In genomic region chr12:52280319-52280795, GRCh38 we compare ENCODE assay signal across 9 cellular contexts. TPM values are rescaled to one million over a fixed set of nuclear protein-coding genes. Genes with fewer than 3 reads are reported as not detected.
DNase-seq lines count a peak whose midpoint lies in the region; ATAC-seq, FAIRE-seq and TF ChIP-seq lines count a peak whose summit lies in the region.
"Had no signal": no experiment of that assay in that cellular context is flagged by ENCODE, and none has a peak within 500 bp of the region (broad histone marks: within the 10 kb centered on the region; RNA-seq: fewer than 3 reads in every experiment).

No MANE protein-coding gene starts in this region.

- no peak overlapping the region for H3K4me2 ChIP-seq in neural progenitor cell

- peak; percentile 40 for FAIRE-seq in RCC 7860 (lab: Jason Lieb, UNC)

- H3K4me3 Mint-ChIP-seq in CD8-positive, alpha-beta memory T cell: no peak overlapping the region
- H3K4me3 Mint-ChIP-seq in neural progenitor cell: no peak overlapping the region

- no peak overlapping the region for H3K4me3 ChIP-seq in CD8-positive, alpha-beta memory T cell (ENCODE audit: low read length)
- no peak overlapping the region for H3K4me3 ChIP-seq in neural progenitor cell

- H3K4me1 ChIP-seq in CD8-positive, alpha-beta memory T cell (ENCODE audit: insufficient read depth, low read length): peaks cover 6% of the 10 kb centered on the region
- peaks cover 8% of the 10 kb centered on the region for H3K4me1 ChIP-seq in neural progenitor cell

- no peak overlapping the region for H3K27ac ChIP-seq in CD8-positive, alpha-beta memory T cell (ENCODE audit: low read depth, low read length)
- H3K27ac ChIP-seq in neural progenitor cell: no peak overlapping the region

- no peaks in the 10 kb centered on the region for H3K27me3 ChIP-seq in CD8-positive, alpha-beta memory T cell (ENCODE audit: insufficient read depth, low read length, poor library complexity, severe bottlenecking)
- H3K27me3 ChIP-seq in neural progenitor cell: peaks cover 19% of the 10 kb centered on the region

- POLR2A ChIA-PET in CD8-positive, alpha-beta memory T cell (lab: Charles Lee): no interaction called here

- TF ChIP-seq CTCF in neural progenitor cell (IDR thresholded peaks at IDR 0.05): no peak

- no peaks in the 10 kb centered on the region for H3K36me3 Mint-ChIP-seq in CD8-positive, alpha-beta memory T cell
- H3K36me3 Mint-ChIP-seq in neural progenitor cell: no peaks in the 10 kb centered on the region

- DNase-seq in GM04504 (ENCODE audit: low read depth) (peak; percentile 88), RCC 7860 (ENCODE audit: low spot score) (peak; percentile 91), fibroblast of peridontal ligament (ENCODE audit: extremely low read depth) (peak; percentile 98), sciatic nerve (ENCODE audit: low spot score) (peak; percentile 72), activated gamma-delta T cell treated with Interleukin-2 at 50 U/mL for 16 hours (no peak), T-helper 2 cell (no peak), neural progenitor cell (ENCODE audit: low spot score) (no peak)
- DNase-seq in CD8-positive, alpha-beta memory T cell: no peak

- CTCF ChIA-PET in CD8-positive, alpha-beta memory T cell (lab: Charles Lee): interaction anchor here (1.5 to 3.2 kb wide), 3 partner anchors 8 to 13 kb away, joined by 4 to 20 read pairs (median 17); no protein-coding TSS in a partner anchor

- no peaks in the 10 kb centered on the region for H3K79me2 ChIP-seq in neural progenitor cell (ENCODE audit: low read depth)

- no peak overlapping the region for H3K9ac ChIP-seq in neural progenitor cell

- H4K20me1 ChIP-seq in neural progenitor cell (ENCODE audit: low read depth): no peaks in the 10 kb centered on the region

- H3K9me3 Mint-ChIP-seq in CD8-positive, alpha-beta memory T cell: no peaks in the 10 kb centered on the region
- H3K9me3 Mint-ChIP-seq in neural progenitor cell: no peaks in the 10 kb centered on the region

- H3K9me3 ChIP-seq in CD8-positive, alpha-beta memory T cell (ENCODE audit: low read length): no peaks in the 10 kb centered on the region
- H3K9me3 ChIP-seq in neural progenitor cell (ENCODE audit: low read depth): no peaks in the 10 kb centered on the region

- intact Hi-C loops in sciatic nerve (cut with DNase I): no loop called here

- peak; percentile 87 for ATAC-seq in sciatic nerve

- H2AFZ ChIP-seq in neural progenitor cell (replicated peaks): no peak overlapping the region

- no peak overlapping the region for H3K27ac Mint-ChIP-seq in CD8-positive, alpha-beta memory T cell
- H3K27ac Mint-ChIP-seq in neural progenitor cell: no peak overlapping the region

- no peaks in the 10 kb centered on the region for H3K36me3 ChIP-seq in CD8-positive, alpha-beta memory T cell (ENCODE audit: insufficient read depth, low read length)
- no peaks in the 10 kb centered on the region for H3K36me3 ChIP-seq in neural progenitor cell

- peaks cover 16 to 52% of the 10 kb centered on the region in 2 donors for H3K27me3 Mint-ChIP-seq in CD8-positive, alpha-beta memory T cell
- peaks cover 7% of the 10 kb centered on the region for H3K27me3 Mint-ChIP-seq in neural progenitor cell (ENCODE audit: insufficient read depth, low read depth)

- peaks cover 6 to 11% (median 10%) of the 10 kb centered on the region in 3 donors for H3K4me1 Mint-ChIP-seq in CD8-positive, alpha-beta memory T cell
- H3K4me1 Mint-ChIP-seq in neural progenitor cell: peaks cover 23% of the 10 kb centered on the region

- H3F3A ChIP-seq in neural progenitor cell (ENCODE audit: low read depth): no peaks in the 10 kb centered on the region

RNA-seq across cellular contexts. Expression of gene KRT86, which starts 5.9 kb away (rescaled TPM):
- total RNA-seq in sciatic nerve: 0.45 TPM
- total RNA-seq in CD8-positive, alpha-beta memory T cell: under 1 TPM in 1 of 2 experiments, not detected in 1; 0.31 TPM
- polyA plus RNA-seq in CD8-positive, alpha-beta memory T cell: not detected
- not detected in 2 replicates for total RNA-seq in neural progenitor cell (ENCODE audit: low replicate concordance)

RNA-seq across cellular contexts. Expression of gene KRT81, which starts 11.0 kb away (rescaled TPM):
- total RNA-seq in sciatic nerve (not detected), neural progenitor cell (ENCODE audit: low replicate concordance) (0.09 TPM in 1 of 2 replicates, not detected in the other)
- not detected for total RNA-seq in CD8-positive, alpha-beta memory T cell
- polyA plus RNA-seq in CD8-positive, alpha-beta memory T cell: not detected
- total RNA-seq: T-helper 1 cell treated with Interleukin-12 subunit alpha and Interleukin-12 subunit beta and Interleukin-4 antibody, amounts not matched to agents 30 ng/mL and 1 ng/mL, for 36 hours had no signal

RNA-seq across cellular contexts. Expression of gene KRT83, which starts 40.8 kb away (rescaled TPM):
- total RNA-seq in sciatic nerve (not detected), neural progenitor cell (ENCODE audit: low replicate concordance) (not detected in 2 replicates)
- total RNA-seq in CD8-positive, alpha-beta memory T cell: not detected
- polyA plus RNA-seq in CD8-positive, alpha-beta memory T cell: not detected
- total RNA-seq: T-helper 1 cell treated with Interleukin-12 subunit alpha and Interleukin-12 subunit beta and Interleukin-4 antibody, amounts not matched to agents 30 ng/mL and 1 ng/mL, for 36 hours had no signal

RNA-seq across cellular contexts. Expression of gene KRT7, which starts 47.3 kb away (rescaled TPM):
- total RNA-seq in sciatic nerve (4.0 TPM), neural progenitor cell (ENCODE audit: low replicate concordance) (3.2 TPM in 1 of 2 replicates, not detected in the other)
- 1 to 10 TPM; 3.2 to 5.6 TPM for total RNA-seq in CD8-positive, alpha-beta memory T cell
- polyA plus RNA-seq in CD8-positive, alpha-beta memory T cell: not detected

Comparison
In these comparisons a context has a peak if more than half of its experiments do, and no peak if none do; other contexts are left out.
1. DNase-seq: peak in GM04504 (single experiment), RCC 7860 (single experiment), fibroblast of peridontal ligament (single experiment) and sciatic nerve (single experiment); none in activated gamma-delta T cell treated with Interleukin-2 at 50 U/mL for 16 hours (single experiment), T-helper 2 cell (0 of 5), CD8-positive, alpha-beta memory T cell (0 of 5) and neural progenitor cell (single experiment).